Comparison of ENCODE assay signal across 18 cellular contexts in genomic region chr13:32475403-32475802, GRCh38.
"Had no signal": no experiment of that assay in that cellular context is flagged by ENCODE, and none has a peak within 500 bp of the region (broad histone marks: within the 10 kb centered on the region; RNA-seq: fewer than 3 reads in every experiment).

No MANE protein-coding gene starts in this region.

- H3K36me3 ChIP-seq: gastrocnemius medialis had no signal

- H3K27me3 Mint-ChIP-seq: activated CD4-positive, alpha-beta T cell treated with anti-CD3 and anti-CD28 coated beads for 36 hours; activated naive CD8-positive, alpha-beta T cell treated with anti-CD3 and anti-CD28 coated beads for 36 hours had no signal

- H3K4me3 Mint-ChIP-seq: activated CD4-positive, alpha-beta T cell treated with anti-CD3 and anti-CD28 coated beads for 36 hours; activated naive CD8-positive, alpha-beta T cell treated with anti-CD3 and anti-CD28 coated beads for 36 hours; activated T-helper 1 cell treated with anti-CD3 and anti-CD28 coated beads, Interleukin-12 subunit alpha, Interleukin-12 subunit beta, Interleukin-2, Interleukin-4 antibody, amounts not matched to agents 30 ng/mL and 10 ng/mL and 1 ng/mL, durations not matched to agents 14 hours and 24 hours and 36 hours; WTC11 had no signal

- H3K4me1 Mint-ChIP-seq: activated naive CD8-positive, alpha-beta T cell treated with anti-CD3 and anti-CD28 coated beads for 36 hours; WTC11 had no signal

- H3K27me3 ChIP-seq: body of pancreas, gastrocnemius medialis, heart right ventricle, left lung, right atrium auricular region, testis, upper lobe of left lung had no signal

- DNase-seq: activated CD4-positive, alpha-beta T cell treated with anti-CD3 and anti-CD28 coated beads for 36 hours; activated CD4-positive, alpha-beta T cell treated with anti-CD3 and anti-CD28 coated beads, Interleukin-2, amount 50 U/mL, for 48 hours; activated naive CD8-positive, alpha-beta T cell treated with anti-CD3 and anti-CD28 coated beads for 36 hours; activated T-cell treated with anti-CD3 and anti-CD28 coated beads for 4 hours; body of pancreas; central memory CD4-positive, alpha-beta T cell; erythroblast; gastrocnemius medialis; heart right ventricle; left lung; mammary epithelial cell; T-helper 2 cell; testis; upper lobe of left lung had no signal

- H3K4me1 ChIP-seq: body of pancreas, left lung, upper lobe of left lung had no signal

- H3K36me3 Mint-ChIP-seq: activated naive CD8-positive, alpha-beta T cell treated with anti-CD3 and anti-CD28 coated beads for 36 hours; WTC11 had no signal

- H3K27ac Mint-ChIP-seq: activated CD4-positive, alpha-beta T cell treated with anti-CD3 and anti-CD28 coated beads for 36 hours; activated naive CD8-positive, alpha-beta T cell treated with anti-CD3 and anti-CD28 coated beads for 36 hours; activated T-helper 1 cell treated with anti-CD3 and anti-CD28 coated beads, Interleukin-12 subunit alpha, Interleukin-12 subunit beta, Interleukin-2, Interleukin-4 antibody, amounts not matched to agents 30 ng/mL and 10 ng/mL and 1 ng/mL, durations not matched to agents 14 hours and 24 hours and 36 hours; WTC11 had no signal

- H3K4me3 ChIP-seq: body of pancreas, gastrocnemius medialis, heart right ventricle, left lung, right atrium auricular region, skin epidermis, testis, upper lobe of left lung had no signal

- ATAC-seq: activated CD4-positive, alpha-beta T cell treated with anti-CD3 and anti-CD28 coated beads for 36 hours; body of pancreas; gastrocnemius medialis; heart right ventricle; left lung; WTC11 had no signal

- H3K9me3 Mint-ChIP-seq: activated naive CD8-positive, alpha-beta T cell treated with anti-CD3 and anti-CD28 coated beads for 36 hours; activated T-helper 1 cell treated with anti-CD3 and anti-CD28 coated beads, Interleukin-12 subunit alpha, Interleukin-12 subunit beta, Interleukin-2, Interleukin-4 antibody, amounts not matched to agents 30 ng/mL and 10 ng/mL and 1 ng/mL, durations not matched to agents 14 hours and 24 hours and 36 hours; WTC11 had no signal

- H3K9me3 ChIP-seq: body of pancreas, gastrocnemius medialis, heart right ventricle, left lung, right atrium auricular region, testis, upper lobe of left lung had no signal

- H3K27ac ChIP-seq: body of pancreas, left lung, right atrium auricular region, skin epidermis, testis, upper lobe of left lung had no signal
